ENCODE assay signal across 21 cellular contexts in genomic region chr1:43802356-43802755, GRCh38.
A peak's percentile ranks its signal among the peaks of the same experiment; 100 is the strongest.
DNase-seq lines count a peak whose midpoint lies in the region; FAIRE-seq and TF ChIP-seq lines count a peak whose summit lies in the region.
"Had no signal": no experiment of that assay in that cellular context is flagged by ENCODE, and none has a peak within 500 bp of the region (broad histone marks: within the 10 kb centered on the region; RNA-seq: fewer than 3 reads in every experiment).

No MANE protein-coding gene starts in this region.

- H3K4me3 ChIP-seq in AG10803 (ENCODE audit: low read length) (no peak overlapping the region), keratinocyte (ENCODE audit: control insufficient read depth in 2 of 3, extremely low read depth in 1 of 3, insufficient read depth in 2 of 3, low read depth in 1 of 3, low read length in 3 of 3) (no peak overlapping the region)

- H3K27ac ChIP-seq in keratinocyte (ENCODE audit: control insufficient read depth, insufficient read depth, low read length): peak overlapping the region; percentile 37
- H3K27ac ChIP-seq: C4-2B had no signal

- H3K9me1 ChIP-seq in keratinocyte (ENCODE audit: control insufficient read depth, extremely low read depth, insufficient read depth, low read length): peaks cover 3% of the 10 kb centered on the region

- dilution Hi-C loops in keratinocyte (cut with MboI; ENCODE audit: extremely low pct_ligation_motif_present, low sequenced_read_pairs): no loop called here

- TF ChIP-seq CTCF in AG10803 (conservative IDR thresholded peaks at IDR 0.05; ENCODE audit: low read length): no peak
- no peak for TF ChIP-seq CTCF in keratinocyte (optimal IDR thresholded peaks at IDR 0.05 in 1 of 3, IDR thresholded peaks at IDR 0.05 in 1 of 3, conservative IDR thresholded peaks at IDR 0.05 in 1 of 3; ENCODE audit: extremely low read depth in 1 of 3, insufficient read depth in 2 of 3, low read length in 3 of 3)

- H4K20me1 ChIP-seq in keratinocyte (ENCODE audit: control insufficient read depth, extremely low read depth, insufficient read depth, low read length): no peaks in the 10 kb centered on the region

- peaks cover 0 to 11% of the 10 kb centered on the region in 2 experiments for H3K36me3 ChIP-seq in keratinocyte (ENCODE audit: control insufficient read depth in 2 of 2, extremely low read depth in 1 of 2, insufficient read depth in 2 of 2, low read length in 2 of 2)

- H3K9me3 ChIP-seq in keratinocyte (ENCODE audit: control insufficient read depth, low read depth, low read length): no peaks in the 10 kb centered on the region
- H3K9me3 ChIP-seq: Caco-2 had no signal

- no peak overlapping the region for H2AFZ ChIP-seq in keratinocyte (ENCODE audit: control insufficient read depth, low read length)

- DNase-seq in NCI-H146 (lab: John Stamatoyannopoulos, UW) (peak; percentile 12), NCI-H146 treated with DMSO at 0.1 percent for 48 hours (lab: John Stamatoyannopoulos, UW; ENCODE audit: unreplicated experiment) (no peak), AG10803 (ENCODE audit: low read depth) (peak; percentile 16), NCI-H69 (lab: John Stamatoyannopoulos, UW) (peak; percentile 44), keratinocyte (ENCODE audit: low read depth, low spot score) (no peak), HTR-8/SVneo (ENCODE audit: insufficient read length, low spot score) (no peak), EL (no peak)
- DNase-seq: ACHN; AML-193; Caco-2; CD4-positive, alpha-beta T cell; DMS153; DND-41; H9 had no signal

- peaks cover 27% of the 10 kb centered on the region for H3K4me1 ChIP-seq in keratinocyte (ENCODE audit: control insufficient read depth, extremely low read depth, insufficient read depth, low read length)
- H3K4me1 ChIP-seq: Caco-2 had no signal

- no peaks in the 10 kb centered on the region for H3K27me3 ChIP-seq in keratinocyte (ENCODE audit: control insufficient read depth, extremely low read depth, insufficient read depth, low read length)

- H3K9ac ChIP-seq in keratinocyte (ENCODE audit: control insufficient read depth, extremely low read depth, insufficient read depth, low read length): no peak overlapping the region

- no peak overlapping the region for H3K4me2 ChIP-seq in keratinocyte (ENCODE audit: control insufficient read depth, extremely low read depth, insufficient read depth, low read depth, low read length)

- FAIRE-seq in keratinocyte (lab: Jason Lieb, UNC) (peak; percentile 60), HTR-8/SVneo (lab: Jason Lieb, UNC) (no peak)
- FAIRE-seq: A204.1, G401.6, GM12891, GM19239, H1, HepG2 had no signal

- no peaks in the 10 kb centered on the region for H3K79me2 ChIP-seq in keratinocyte (ENCODE audit: control insufficient read depth, insufficient read depth, low read length)

Comparison
In these comparisons a context has a peak if more than half of its experiments do, and no peak if none do; other contexts are left out.
1. DNase-seq: peak in NCI-H146 (single experiment), AG10803 (single experiment) and NCI-H69 (single experiment); none in NCI-H146 treated with DMSO at 0.1 percent for 48 hours (single experiment), keratinocyte (single experiment), HTR-8/SVneo (single experiment) and EL (single experiment).